ENCODE assay signal across 1 cellular context in the genomic region with DNA sequence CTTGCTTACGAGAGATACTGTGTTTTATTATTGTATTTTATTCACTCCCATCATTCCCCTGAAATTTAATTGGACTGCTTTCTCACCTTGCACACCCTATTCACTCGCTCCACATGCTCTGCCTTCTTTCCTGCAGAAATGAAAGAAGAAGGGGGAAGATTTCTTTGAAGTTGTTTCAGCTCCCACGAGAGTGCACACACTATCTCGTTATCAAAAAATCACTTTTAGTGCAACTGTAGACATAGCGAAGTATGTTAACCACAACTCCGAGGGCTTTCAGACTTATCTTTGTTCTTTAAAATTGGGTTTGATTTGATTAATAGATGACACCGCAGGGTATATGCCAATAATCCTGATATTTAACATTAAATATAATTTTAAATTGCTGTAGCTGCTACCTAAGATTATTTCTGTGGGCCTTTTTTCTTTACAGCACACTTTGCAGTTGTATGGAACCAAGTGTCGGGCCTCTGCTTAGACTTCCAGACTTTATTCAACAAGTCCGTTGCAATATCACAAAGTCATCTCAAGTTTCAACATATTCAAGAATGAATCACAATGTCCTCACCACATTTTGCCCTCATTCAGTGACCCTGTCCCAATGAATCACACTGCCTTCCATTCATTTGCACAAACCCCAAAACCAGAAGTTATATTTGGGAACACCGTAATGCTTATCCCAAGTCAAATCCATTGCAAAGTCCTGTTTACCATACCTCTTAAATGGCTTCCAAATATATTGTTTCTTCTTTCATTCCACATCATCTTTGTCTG.
TF ChIP-seq lines count a peak whose summit lies in the region.

No MANE protein-coding gene starts in this region.

TF ChIP-seq in HepG2, 621 proteins besides CTCF, POLR2A, EP300 and RAD21 (continued from another document):
- TF ChIP-seq ZBTB33 (CRISPR knock-in tag; IDR thresholded peaks at IDR 0.05) (no peak), ZSCAN25 (CRISPR knock-in tag; IDR thresholded peaks at IDR 0.05) (no peak), PATZ1 (CRISPR knock-in tag; IDR thresholded peaks at IDR 0.05) (no peak), ARID2 (CRISPR knock-in tag; IDR thresholded peaks at IDR 0.05; ENCODE audit: borderline replicate concordance) (no peak), ZNF30 (CRISPR knock-in tag; IDR thresholded peaks at IDR 0.05) (no peak), REPIN1 (CRISPR knock-in tag; IDR thresholded peaks at IDR 0.05; ENCODE audit: borderline replicate concordance, low read depth) (no peak), ISL2 (CRISPR knock-in tag; IDR thresholded peaks at IDR 0.05) (no peak), ZNF10 (CRISPR knock-in tag; IDR thresholded peaks at IDR 0.05; ENCODE audit: borderline replicate concordance, low read depth) (no peak), MED13 (CRISPR knock-in tag; IDR thresholded peaks at IDR 0.05) (no peak)
